Comparison of ENCODE assay signal across 8 cellular contexts in genomic region chr2:136765256-136765735, GRCh38. TPM values are rescaled to one million over a fixed set of nuclear protein-coding genes. Genes with fewer than 3 reads are reported as not detected.
DNase-seq lines count a peak whose midpoint lies in the region; ATAC-seq and TF ChIP-seq lines count a peak whose summit lies in the region.

A gene with protein sequence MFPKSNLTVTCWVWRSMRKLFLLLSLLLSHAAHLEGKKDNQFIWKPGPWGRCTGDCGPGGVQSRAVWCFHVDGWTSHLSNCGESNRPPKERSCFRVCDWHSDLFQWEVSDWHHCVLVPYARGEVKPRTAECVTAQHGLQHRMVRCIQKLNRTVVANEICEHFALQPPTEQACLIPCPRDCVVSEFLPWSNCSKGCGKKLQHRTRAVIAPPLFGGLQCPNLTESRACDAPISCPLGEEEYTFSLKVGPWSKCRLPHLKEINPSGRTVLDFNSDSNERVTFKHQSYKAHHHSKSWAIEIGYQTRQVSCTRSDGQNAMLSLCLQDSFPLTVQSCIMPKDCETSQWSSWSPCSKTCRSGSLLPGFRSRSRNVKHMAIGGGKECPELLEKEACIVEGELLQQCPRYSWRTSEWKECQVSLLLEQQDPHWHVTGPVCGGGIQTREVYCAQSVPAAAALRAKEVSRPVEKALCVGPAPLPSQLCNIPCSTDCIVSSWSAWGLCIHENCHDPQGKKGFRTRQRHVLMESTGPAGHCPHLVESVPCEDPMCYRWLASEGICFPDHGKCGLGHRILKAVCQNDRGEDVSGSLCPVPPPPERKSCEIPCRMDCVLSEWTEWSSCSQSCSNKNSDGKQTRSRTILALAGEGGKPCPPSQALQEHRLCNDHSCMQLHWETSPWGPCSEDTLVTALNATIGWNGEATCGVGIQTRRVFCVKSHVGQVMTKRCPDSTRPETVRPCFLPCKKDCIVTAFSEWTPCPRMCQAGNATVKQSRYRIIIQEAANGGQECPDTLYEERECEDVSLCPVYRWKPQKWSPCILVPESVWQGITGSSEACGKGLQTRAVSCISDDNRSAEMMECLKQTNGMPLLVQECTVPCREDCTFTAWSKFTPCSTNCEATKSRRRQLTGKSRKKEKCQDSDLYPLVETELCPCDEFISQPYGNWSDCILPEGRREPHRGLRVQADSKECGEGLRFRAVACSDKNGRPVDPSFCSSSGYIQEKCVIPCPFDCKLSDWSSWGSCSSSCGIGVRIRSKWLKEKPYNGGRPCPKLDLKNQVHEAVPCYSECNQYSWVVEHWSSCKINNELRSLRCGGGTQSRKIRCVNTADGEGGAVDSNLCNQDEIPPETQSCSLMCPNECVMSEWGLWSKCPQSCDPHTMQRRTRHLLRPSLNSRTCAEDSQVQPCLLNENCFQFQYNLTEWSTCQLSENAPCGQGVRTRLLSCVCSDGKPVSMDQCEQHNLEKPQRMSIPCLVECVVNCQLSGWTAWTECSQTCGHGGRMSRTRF (N-terminal part only) (plus strand): TSS chr2:136765545. CDS start chr2:136882179, 116,634 bp downstream.

- intact Hi-C loops in activated CD4-positive, alpha-beta T cell treated with anti-CD3 and anti-CD28 coated beads, Interleukin-2, amount 10 ng/mL, durations not matched to agents 24 days and 14 days (cut with micrococcal nuclease), result no loop called here
- intact Hi-C loops in left lung (cut with DNase I), result no loop called here
- intact Hi-C loops in thyroid gland (cut with DNase I), result no loop called here

- H3K27ac ChIP-seq in left lung (no peak within 1 kb of the TSS), thyroid gland (no peak within 1 kb of the TSS)

- no peak for DNase-seq in activated CD4-positive, alpha-beta T cell treated with anti-CD3 and anti-CD28 coated beads, Interleukin-2, amount 10 ng/mL, durations not matched to agents 24 days and 14 days
- DNase-seq in activated CD4-positive, alpha-beta T cell treated with anti-CD3 and anti-CD28 coated beads for 4 hours, result no peak
- DNase-seq in left lung, result peak in 1 of 2 donors; percentile 76
- DNase-seq in thyroid gland, result no peak
- DNase-seq in NCI-H2029 (lab: John Stamatoyannopoulos, UW), result no peak
- DNase-seq in NCI-H187 treated with DMSO at 0.1 percent for 48 hours (lab: John Stamatoyannopoulos, UW), result no peak

- H3K4me1 ChIP-seq in left lung (peaks cover 0 to 14% of the 10 kb centered on the region in 2 donors), thyroid gland (no peaks in the 10 kb centered on the region)

- 0% methylated on average over 19 to 27 of the region's 43 CpGs for WGBS in thyroid gland, 2 donors

- peaks cover 2% of the 10 kb centered on the region for H3K4me1 Mint-ChIP-seq in activated CD4-positive, alpha-beta T cell treated with anti-CD3 and anti-CD28 coated beads, Interleukin-2, amount 10 ng/mL, durations not matched to agents 24 days and 14 days
- H3K4me1 Mint-ChIP-seq in brain, result peaks cover 34% of the 10 kb centered on the region

- TF ChIP-seq CTCF in brain (conservative IDR thresholded peaks at IDR 0.05) (no peak), left lung (IDR thresholded peaks at IDR 0.05) (no peak), thyroid gland (IDR thresholded peaks at IDR 0.05) (no peak)

- peak within 1 kb of the TSS; percentile 15 to 30 for H3K4me3 ChIP-seq in left lung
- peak within 1 kb of the TSS in 2 of 3 donors; percentile 15 to 35 for H3K4me3 ChIP-seq in thyroid gland (replicated peaks in 1 of 3)

- peak; percentile 65 for ATAC-seq in left lung
- ATAC-seq in activated CD4-positive, CD25-positive, alpha-beta regulatory T cell treated with anti-CD3 and anti-CD28 coated beads, Interleukin-2, amount 50 U/mL, for 24 hours, result no peak

- H3K36me3 ChIP-seq in left lung (no peaks in the 10 kb centered on the region), thyroid gland (no peaks in the 10 kb centered on the region)

- peaks cover 59% of the 10 kb centered on the region for H3K27me3 Mint-ChIP-seq in activated CD4-positive, alpha-beta T cell treated with anti-CD3 and anti-CD28 coated beads, Interleukin-2, amount 10 ng/mL, durations not matched to agents 24 days and 14 days
- peaks cover 88% of the 10 kb centered on the region for H3K27me3 Mint-ChIP-seq in brain

- no peaks in the 10 kb centered on the region for H3K9me3 ChIP-seq in left lung
- H3K9me3 ChIP-seq in thyroid gland, result no peaks in the 10 kb centered on the region

- no peak for TF ChIP-seq POLR2A in thyroid gland (IDR thresholded peaks at IDR 0.05)

- no peaks in the 10 kb centered on the region for H3K36me3 Mint-ChIP-seq in activated CD4-positive, alpha-beta T cell treated with anti-CD3 and anti-CD28 coated beads, Interleukin-2, amount 10 ng/mL, durations not matched to agents 24 days and 14 days (ENCODE audit: low read depth)
- no peaks in the 10 kb centered on the region for H3K36me3 Mint-ChIP-seq in brain

- peaks cover 35 to 85% of the 10 kb centered on the region in 2 donors for H3K27me3 ChIP-seq in left lung
- peaks cover 4% of the 10 kb centered on the region for H3K27me3 ChIP-seq in thyroid gland

- H3K4me3 Mint-ChIP-seq in activated CD4-positive, alpha-beta T cell treated with anti-CD3 and anti-CD28 coated beads, Interleukin-2, amount 10 ng/mL, durations not matched to agents 24 days and 14 days, result peak within 1 kb of the TSS; percentile 45
- H3K4me3 Mint-ChIP-seq in brain, result peak within 1 kb of the TSS; percentile 85 to 92 (median 89)

- H3K27ac Mint-ChIP-seq in activated CD4-positive, alpha-beta T cell treated with anti-CD3 and anti-CD28 coated beads, Interleukin-2, amount 10 ng/mL, durations not matched to agents 24 days and 14 days, result no peak within 1 kb of the TSS
- H3K27ac Mint-ChIP-seq in brain, result peak within 1 kb of the TSS in 1 of 5 experiments; percentile 68

- H3K9me3 Mint-ChIP-seq in activated CD4-positive, alpha-beta T cell treated with anti-CD3 and anti-CD28 coated beads, Interleukin-2, amount 10 ng/mL, durations not matched to agents 24 days and 14 days, result no peaks in the 10 kb centered on the region
- H3K9me3 Mint-ChIP-seq in brain, result peaks cover 0 to 7% (median 0%) of the 10 kb centered on the region in 5 experiments

RNA-seq across cellular contexts. Expression of the gene that starts here (rescaled TPM):
- total RNA-seq in activated CD4-positive, alpha-beta T cell treated with anti-CD3 and anti-CD28 coated beads, Interleukin-2, amount 10 ng/mL, durations not matched to agents 24 days and 14 days, result not detected in 2 replicates
- 1.8 TPM for polyA plus RNA-seq in brain (ENCODE audit: insufficient read depth, low read depth, low replicate concordance)
- total RNA-seq in left lung (under 1 TPM; 0.13 to 0.44 TPM), thyroid gland (1 to 10 TPM in 1 of 4 donors, under 1 TPM in 3; 0.29 to 1.2 (median 0.92) TPM)

Comparison
In these comparisons a context has a peak if more than half of its experiments do, and no peak if none do; other contexts are left out.
1. Peak in ATAC-seq and H3K4me3 ChIP-seq in left lung; RNA of the gene not detected or under 1 TPM.